Comparison of ENCODE assay signal across 8 cellular contexts in the genomic region with DNA sequence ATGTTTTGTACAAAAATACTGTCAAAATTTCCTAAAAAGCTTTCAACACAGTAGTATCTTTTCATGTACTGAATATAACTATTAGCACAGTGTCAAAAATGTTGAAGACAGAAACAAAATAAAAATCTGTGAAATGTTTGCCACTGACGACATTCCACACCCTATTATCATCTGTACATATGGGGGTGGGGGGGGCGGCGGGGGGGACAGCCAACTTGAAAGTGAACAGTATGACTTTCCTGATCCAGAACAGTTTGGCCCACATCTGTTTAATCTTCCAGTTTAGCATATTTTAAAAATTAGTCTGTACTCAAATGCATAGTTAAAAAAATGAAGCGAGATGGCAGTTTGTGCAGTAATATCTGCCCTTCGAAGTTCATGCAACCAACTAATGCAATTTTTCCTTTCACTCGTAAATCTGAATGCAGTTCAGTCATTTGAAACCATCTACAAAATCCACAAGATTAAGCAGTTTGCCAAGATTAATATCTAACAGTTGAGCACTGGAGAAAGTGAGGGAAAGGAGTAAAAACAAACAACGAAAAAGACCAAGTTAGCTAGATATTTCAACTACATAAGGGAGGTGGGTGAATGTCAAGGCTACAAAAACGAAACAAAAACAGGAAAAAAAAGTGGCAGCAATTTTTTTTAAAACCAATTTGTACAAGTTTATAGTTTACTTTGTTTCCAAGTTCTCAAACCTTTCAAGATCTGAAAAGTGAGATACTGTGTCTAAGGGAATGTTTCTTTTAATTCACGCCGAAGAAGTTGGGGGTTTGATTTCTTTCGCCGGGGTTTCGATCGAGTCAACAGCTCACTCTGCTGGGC. TPM values are rescaled to one million over a fixed set of nuclear protein-coding genes. Genes with fewer than 3 reads are reported as not detected.
DNase-seq lines count a peak whose midpoint lies in the region; ATAC-seq and TF ChIP-seq lines count a peak whose summit lies in the region.

No MANE protein-coding gene starts in this region.

- H3K4me3 Mint-ChIP-seq in natural killer cell = peak overlapping the region; percentile 99

- H3K4me3 ChIP-seq in DND-41 (ENCODE audit: low read depth in 1 of 2, low read length in 2 of 2) (peak overlapping the region; percentile 42 to 77; a peak in 3 of 4 replicates), duodenal mucosa (ENCODE audit: low read depth in 1 of 2, low read length in 2 of 2) (peak overlapping the region; percentile 99)

- H3K36me3 Mint-ChIP-seq in natural killer cell = peaks cover 7% of the 10 kb centered on the region

- H4K20me1 ChIP-seq in DND-41 (ENCODE audit: insufficient read depth, low read length) = no peaks in the 10 kb centered on the region

- H3K27ac ChIP-seq in DND-41 (ENCODE audit: low read length) = peak overlapping the region; percentile 68
- H3K27ac ChIP-seq in duodenal mucosa (ENCODE audit: low read depth, low read length) = peak overlapping the region; percentile 99

- H3K9ac ChIP-seq in DND-41 (ENCODE audit: low read depth, low read length) = peak overlapping the region; percentile 83
- peak overlapping the region; percentile 98 to 99 for H3K9ac ChIP-seq in duodenal mucosa (ENCODE audit: low read depth in 1 of 2, low read length in 2 of 2)

- H3K27me3 Mint-ChIP-seq in natural killer cell (ENCODE audit: low read depth in 2 of 2) = no peaks in the 10 kb centered on the region

- no peaks in the 10 kb centered on the region for H3K9me3 Mint-ChIP-seq in natural killer cell

- H3K4me1 ChIP-seq in DND-41 (ENCODE audit: insufficient read depth, low read length) (peaks cover 38% of the 10 kb centered on the region), duodenal mucosa (ENCODE audit: control insufficient read depth in 1 of 2, insufficient read depth in 2 of 2, low read length in 2 of 2) (peaks cover 35 to 36% of the 10 kb centered on the region in 2 donors)

- peak overlapping the region; percentile 91 for H2AFZ ChIP-seq in DND-41 (ENCODE audit: low read depth, low read length)

- H3K27me3 ChIP-seq in DND-41 (ENCODE audit: insufficient read depth, low read length, poor library complexity) (no peaks in the 10 kb centered on the region), duodenal mucosa (ENCODE audit: control insufficient read depth in 1 of 2, insufficient read depth in 2 of 2, low read length in 2 of 2) (no peaks in the 10 kb centered on the region)

- H3K4me1 Mint-ChIP-seq in natural killer cell = peaks cover 57 to 63% of the 10 kb centered on the region in 2 donors

- DNase-seq in DND-41 = no peak
- DNase-seq in NCI-H524 (lab: John Stamatoyannopoulos, UW) = peak; percentile 15 to 59
- no peak for DNase-seq in natural killer cell
- no peak for DNase-seq in retina
- DNase-seq in HPDE6-E6E7 (ENCODE audit: extremely low spot score) = no peak

- H3K36me3 ChIP-seq in DND-41 (ENCODE audit: insufficient read depth, low read length) (no peaks in the 10 kb centered on the region; the same call in 1 of the 2 replicates), duodenal mucosa (ENCODE audit: control insufficient read depth in 1 of 2, insufficient read depth in 2 of 2, low read length in 2 of 2) (peaks cover 0 to 6% of the 10 kb centered on the region in 2 donors)

- peaks cover 17% of the 10 kb centered on the region for H3K79me2 ChIP-seq in DND-41 (ENCODE audit: insufficient read depth, low read length)

- ATAC-seq in DND-41 (ENCODE audit: insufficient read depth, low read depth) (no peak), natural killer cell (no peak), GM18511 (IDR thresholded peaks at IDR 0.05; ENCODE audit: unreplicated experiment) (no peak), GM18868 (IDR thresholded peaks at IDR 0.05; ENCODE audit: unreplicated experiment) (no peak)

- intact Hi-C loops in natural killer cell (cut with micrococcal nuclease) = loop anchor here (5.0 kb wide), 2 partner anchors 165 to 600 kb away; partner anchors contain the start of gene CCDC28A

- H3K4me2 ChIP-seq in DND-41 (ENCODE audit: insufficient read depth, low read length) = peak overlapping the region; percentile 95

- H3K27ac Mint-ChIP-seq in natural killer cell = peak overlapping the region; percentile 98 to 100

- H3K9me3 ChIP-seq in DND-41 (ENCODE audit: insufficient read depth, low read length, severe bottlenecking) (no peaks in the 10 kb centered on the region), duodenal mucosa (ENCODE audit: control insufficient read depth in 1 of 2, low read length in 2 of 2) (no peaks in the 10 kb centered on the region)

- TF ChIP-seq CTCF in DND-41 (IDR thresholded peaks at IDR 0.05; ENCODE audit: borderline replicate concordance, extremely low read depth, low read length, poor library complexity, severe bottlenecking) (no peak), natural killer cell (IDR thresholded peaks at IDR 0.05) (no peak)

RNA-seq across cellular contexts. Expression of gene CITED2, which starts 1.9 kb away (rescaled TPM):
- total RNA-seq in natural killer cell = 100 to 1,000 TPM in 2 of 3 donors, 10 to 100 TPM in 1; 89.8 to 152 (median 112) TPM

Comparison
In these comparisons a context has a peak if more than half of its experiments do, and no peak if none do; other contexts are left out.
1. DNase-seq: peak in NCI-H524 (2 of 2); none in DND-41 (single experiment), natural killer cell (single experiment), retina (single experiment) and HPDE6-E6E7 (single experiment).